Comparison of ENCODE assay signal across 19 cellular contexts in genomic region chr3:183342824-183343223, GRCh38.
A peak's percentile ranks its signal among the peaks of the same experiment; 100 is the strongest.
DNase-seq lines count a peak whose midpoint lies in the region; ATAC-seq and TF ChIP-seq lines count a peak whose summit lies in the region.
"Had no signal": no experiment of that assay in that cellular context is flagged by ENCODE, and none has a peak within 500 bp of the region (broad histone marks: within the 10 kb centered on the region; RNA-seq: fewer than 3 reads in every experiment).

No MANE protein-coding gene starts in this region.

- peaks cover 6% of the 10 kb centered on the region for H3K4me1 Mint-ChIP-seq in activated CD8-positive, alpha-beta memory T cell treated with anti-CD3 and anti-CD28 coated beads, Interleukin-2, amount 10 ng/mL, durations not matched to agents 7 days and 5 days
- peaks cover 7% of the 10 kb centered on the region for H3K4me1 Mint-ChIP-seq in activated CD8-positive, alpha-beta T cell treated with anti-CD3 and anti-CD28 coated beads for 36 hours (ENCODE audit: low read depth)
- H3K4me1 Mint-ChIP-seq: IgD-negative memory B cell had no signal

- H3K27ac ChIP-seq in ACC112 (ENCODE audit: low read depth, low read length): no peak overlapping the region
- no peak overlapping the region for H3K27ac ChIP-seq in DND-41 (ENCODE audit: low read length)

- H3K27ac Mint-ChIP-seq in activated CD8-positive, alpha-beta memory T cell treated with anti-CD3 and anti-CD28 coated beads, Interleukin-2, amount 10 ng/mL, durations not matched to agents 7 days and 5 days: peak overlapping the region; percentile 37
- no peak overlapping the region for H3K27ac Mint-ChIP-seq in activated CD8-positive, alpha-beta T cell treated with anti-CD3 and anti-CD28 coated beads for 36 hours
- H3K27ac Mint-ChIP-seq: CD4-positive, alpha-beta T cell; IgD-negative memory B cell had no signal

- peak overlapping the region; percentile 38; the same call in 1 of the 2 replicates for H3K4me3 ChIP-seq in ACC112 (ENCODE audit: low read depth, low read length)
- H3K4me3 ChIP-seq in DND-41 (ENCODE audit: low read depth in 1 of 2, low read length in 2 of 2): no peak overlapping the region
- no peak overlapping the region for H3K4me3 ChIP-seq in HAP-1

- H3K27me3 Mint-ChIP-seq in activated CD8-positive, alpha-beta memory T cell treated with anti-CD3 and anti-CD28 coated beads, Interleukin-2, amount 10 ng/mL, durations not matched to agents 7 days and 5 days: peaks cover 5% of the 10 kb centered on the region
- peaks cover 5% of the 10 kb centered on the region for H3K27me3 Mint-ChIP-seq in activated CD8-positive, alpha-beta T cell treated with anti-CD3 and anti-CD28 coated beads for 36 hours
- H3K27me3 Mint-ChIP-seq: CD4-positive, alpha-beta T cell had no signal

- no peak overlapping the region for H3K9ac ChIP-seq in DND-41 (ENCODE audit: low read depth, low read length)
- H3K9ac ChIP-seq: SK-N-SH had no signal

- H2AFZ ChIP-seq in ACC112 (ENCODE audit: low read length, unreplicated experiment) (no peak overlapping the region), DND-41 (ENCODE audit: low read depth, low read length) (no peak overlapping the region)

- H3K9me3 Mint-ChIP-seq in activated CD8-positive, alpha-beta memory T cell treated with anti-CD3 and anti-CD28 coated beads, Interleukin-2, amount 10 ng/mL, durations not matched to agents 7 days and 5 days (ENCODE audit: low read depth): no peaks in the 10 kb centered on the region
- H3K9me3 Mint-ChIP-seq in activated CD8-positive, alpha-beta T cell treated with anti-CD3 and anti-CD28 coated beads for 36 hours: peaks cover 13% of the 10 kb centered on the region
- H3K9me3 Mint-ChIP-seq: CD4-positive, alpha-beta T cell had no signal

- no peaks in the 10 kb centered on the region for H3K79me2 ChIP-seq in ACC112 (ENCODE audit: control insufficient read depth, insufficient read depth, low read length, unreplicated experiment)
- no peaks in the 10 kb centered on the region for H3K79me2 ChIP-seq in DND-41 (ENCODE audit: insufficient read depth, low read length)

- peaks cover 3% of the 10 kb centered on the region for H3K4me1 ChIP-seq in ACC112 (ENCODE audit: control insufficient read depth, insufficient read depth, low read length, unreplicated experiment)
- H3K4me1 ChIP-seq in DND-41 (ENCODE audit: insufficient read depth, low read length): no peaks in the 10 kb centered on the region
- no peaks in the 10 kb centered on the region for H3K4me1 ChIP-seq in HAP-1
- H3K4me1 ChIP-seq: BE2C had no signal

- POLR2A ChIA-PET in activated CD8-positive, alpha-beta T cell treated with anti-CD3 and anti-CD28 coated beads for 36 hours (lab: Charles Lee): no interaction called here

- DNase-seq in activated CD8-positive, alpha-beta memory T cell treated with anti-CD3 and anti-CD28 coated beads, Interleukin-2, amount 10 ng/mL, durations not matched to agents 7 days and 5 days: no peak
- no peak for DNase-seq in activated CD8-positive, alpha-beta memory T cell treated with anti-CD3 and anti-CD28 coated beads for 24 hours
- DNase-seq in DND-41 (no peak), posterior cingulate gyrus (no peak), HAP-1 (ENCODE audit: low spot score in 2 of 2) (no peak)
- no peak for DNase-seq in activated CD8-positive, alpha-beta T cell treated with anti-CD3 and anti-CD28 coated beads for 36 hours
- DNase-seq: BE2C; Calu3; CD4-positive, alpha-beta T cell; HCEC 1CT; NCI-H1105; NCI-H2081; NCI-H2171 treated with DMSO at 0.1 percent for 48 hours; NCI-H748 treated with DMSO at 0.1 percent for 48 hours; SHP77 treated with DMSO at 0.1 percent for 48 hours; SK-N-SH had no signal

- no peak for TF ChIP-seq CTCF in DND-41 (IDR thresholded peaks at IDR 0.05; ENCODE audit: borderline replicate concordance, extremely low read depth, low read length, poor library complexity, severe bottlenecking)
- no peak for TF ChIP-seq CTCF in activated CD8-positive, alpha-beta T cell treated with anti-CD3 and anti-CD28 coated beads for 36 hours (IDR thresholded peaks at IDR 0.05)

- H3K27me3 ChIP-seq in ACC112 (ENCODE audit: insufficient read depth, low read length): no peaks in the 10 kb centered on the region
- H3K27me3 ChIP-seq in DND-41 (ENCODE audit: insufficient read depth, low read length, poor library complexity): peaks cover 3% of the 10 kb centered on the region
- H3K27me3 ChIP-seq in HAP-1 (ENCODE audit: low read depth): no peaks in the 10 kb centered on the region
- H3K27me3 ChIP-seq: BE2C had no signal

- CTCF ChIA-PET in activated CD8-positive, alpha-beta memory T cell treated with anti-CD3 and anti-CD28 coated beads, Interleukin-2, amount 10 ng/mL, durations not matched to agents 7 days and 5 days (lab: Charles Lee): interaction anchor here (0.8 to 1.0 kb wide), 2 partner anchors 55 to 95 kb away, joined by 3 read pairs; no protein-coding TSS in a partner anchor
- CTCF ChIA-PET in activated CD8-positive, alpha-beta T cell treated with anti-CD3 and anti-CD28 coated beads for 36 hours (lab: Charles Lee): interaction anchor here (0.7 kb wide), 1 partner anchor 40 kb away, joined by 3 read pairs; no protein-coding TSS in a partner anchor

- peak; percentile 79 for ATAC-seq in activated CD8-positive, alpha-beta memory T cell treated with anti-CD3 and anti-CD28 coated beads, Interleukin-2, amount 10 ng/mL, durations not matched to agents 7 days and 5 days
- ATAC-seq in DND-41 (ENCODE audit: insufficient read depth, low read depth) (peak; percentile 44; the same call in 1 of the 3 replicates), GM19023 (IDR thresholded peaks at IDR 0.05; ENCODE audit: unreplicated experiment) (no peak)
- peak; percentile 60 for ATAC-seq in activated CD8-positive, alpha-beta T cell treated with anti-CD3 and anti-CD28 coated beads for 36 hours

- H3K9me3 ChIP-seq in DND-41 (ENCODE audit: insufficient read depth, low read length, severe bottlenecking): no peaks in the 10 kb centered on the region
- H3K9me3 ChIP-seq in HAP-1: no peaks in the 10 kb centered on the region
- H3K9me3 ChIP-seq: BE2C had no signal

- H4K20me1 ChIP-seq in DND-41 (ENCODE audit: insufficient read depth, low read length): no peaks in the 10 kb centered on the region

- H3K4me3 Mint-ChIP-seq in activated CD8-positive, alpha-beta memory T cell treated with anti-CD3 and anti-CD28 coated beads, Interleukin-2, amount 10 ng/mL, durations not matched to agents 7 days and 5 days: peak overlapping the region; percentile 33
- H3K4me3 Mint-ChIP-seq in activated CD8-positive, alpha-beta T cell treated with anti-CD3 and anti-CD28 coated beads for 36 hours: no peak overlapping the region
- H3K4me3 Mint-ChIP-seq: CD4-positive, alpha-beta T cell; IgD-negative memory B cell had no signal

- peaks cover 25% of the 10 kb centered on the region for H3K36me3 Mint-ChIP-seq in activated CD8-positive, alpha-beta memory T cell treated with anti-CD3 and anti-CD28 coated beads, Interleukin-2, amount 10 ng/mL, durations not matched to agents 7 days and 5 days
- peaks cover 7% of the 10 kb centered on the region for H3K36me3 Mint-ChIP-seq in activated CD8-positive, alpha-beta T cell treated with anti-CD3 and anti-CD28 coated beads for 36 hours (ENCODE audit: low read depth)
- H3K36me3 Mint-ChIP-seq: IgD-negative memory B cell had no signal

- H3K36me3 ChIP-seq in ACC112 (ENCODE audit: insufficient read depth, low read length) (no peaks in the 10 kb centered on the region), DND-41 (ENCODE audit: insufficient read depth, low read length) (no peaks in the 10 kb centered on the region), HAP-1 (replicated peaks) (no peaks in the 10 kb centered on the region)
- H3K36me3 ChIP-seq: BE2C had no signal

- no peak overlapping the region for H3K4me2 ChIP-seq in DND-41 (ENCODE audit: insufficient read depth, low read length)
- H3K4me2 ChIP-seq: SK-N-SH had no signal

- in situ Hi-C loops in HAP-1 (cut with MboI; ENCODE audit: low sequenced_read_pairs): no loop called here

- intact Hi-C loops in activated CD8-positive, alpha-beta T cell treated with anti-CD3 and anti-CD28 coated beads for 36 hours (cut with micrococcal nuclease): no loop called here
- intact Hi-C loops in posterior cingulate gyrus (cut with DNase I): no loop called here
